12 cellular contexts compared by ENCODE assay signal in the genomic region with DNA sequence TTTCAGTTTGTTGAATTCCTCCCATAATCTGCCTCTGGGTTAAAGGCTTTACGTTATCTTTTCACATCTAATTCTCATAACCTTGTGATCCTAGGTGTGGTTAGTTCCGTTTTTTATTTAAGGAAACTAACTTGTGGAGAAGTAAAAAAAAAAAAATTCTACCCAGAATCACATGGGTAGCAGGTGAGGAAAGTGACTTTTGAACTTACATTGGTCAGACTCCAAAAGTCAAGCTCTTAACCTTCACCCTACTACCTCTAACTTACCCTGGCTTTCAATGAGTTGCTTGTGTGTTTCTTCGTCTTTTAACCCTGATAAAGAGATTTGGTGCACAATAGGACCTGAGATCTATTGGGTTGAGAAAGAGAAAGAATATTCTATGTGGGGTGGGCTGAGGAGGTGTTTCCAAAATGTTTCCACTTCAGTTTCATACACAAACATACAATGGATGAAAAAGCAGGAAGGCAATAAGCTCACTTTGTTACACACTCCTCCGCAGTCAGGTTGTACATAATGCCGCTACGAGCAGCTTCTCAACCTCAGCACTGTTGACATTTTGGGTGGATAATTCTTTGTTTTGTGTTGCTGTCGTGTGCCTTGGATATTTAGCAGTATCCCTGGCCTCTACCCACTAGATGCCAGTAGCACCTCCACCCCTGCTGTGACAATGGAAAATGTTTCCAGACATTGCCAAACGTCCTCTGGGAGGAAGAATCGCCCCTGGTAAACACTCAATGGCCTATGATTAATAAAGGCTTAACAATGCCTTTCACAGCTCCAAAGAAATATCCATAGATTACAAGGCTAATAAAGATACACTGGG.
DNase-seq lines count a peak whose midpoint lies in the region; ATAC-seq, FAIRE-seq and TF ChIP-seq lines count a peak whose summit lies in the region.
"Had no signal": no experiment of that assay in that cellular context is flagged by ENCODE, and none has a peak within 500 bp of the region (broad histone marks: within the 10 kb centered on the region; RNA-seq: fewer than 3 reads in every experiment).

No MANE protein-coding gene starts in this region.

- no peaks in the 10 kb centered on the region for H3K36me3 ChIP-seq in pancreas

- H3K4me3 ChIP-seq in epithelial cell of esophagus (ENCODE audit: low read length) (no peak overlapping the region), pancreas (no peak overlapping the region)

- DNase-seq in NCI-H2227 treated with DMSO at 0.1 percent for 48 hours (lab: John Stamatoyannopoulos, UW) (peak; percentile 39), epithelial cell of esophagus (ENCODE audit: low read depth) (peak; percentile 53), pancreas (peak in 1 of 6 donors; percentile 30), SW480 (ENCODE audit: low spot score) (no peak), nucleus accumbens (lab: John Stamatoyannopoulos, UW) (no peak)
- no peak for DNase-seq in stimulated activated CD4-positive, alpha-beta T cell treated with anti-CD3 and anti-CD28 coated beads, Interleukin-2, amount 100 ng/mL, for 24 hours
- DNase-seq: activated CD4-positive, alpha-beta memory T cell treated with anti-CD3 and anti-CD28 coated beads for 36 hours; DND-41; NCI-H1417; SHP77 treated with DMSO at 0.1 percent for 48 hours had no signal

- intact Hi-C loops in pancreas (cut with DNase I), result no loop called here

- peak; percentile 99 for FAIRE-seq in G401.6 (lab: Jason Lieb, UNC)
- peak; percentile 56 for FAIRE-seq in pancreas (lab: Jason Lieb, UNC)

- TF ChIP-seq CTCF in epithelial cell of esophagus (IDR thresholded peaks at IDR 0.05; ENCODE audit: insufficient read depth, low read depth, low read length, missing control alignments) (peak; percentile 6), pancreas (IDR thresholded peaks at IDR 0.05) (no peak)

- H3K4me1 ChIP-seq in pancreas, result peaks cover 5 to 22% (median 15%) of the 10 kb centered on the region in 3 donors

- ATAC-seq in pancreas (peak; percentile 66 to 85 (median 82)), GM18520 (IDR thresholded peaks at IDR 0.05; ENCODE audit: unreplicated experiment) (no peak)

- peak overlapping the region; percentile 13 to 85 (median 46) for H3K27ac ChIP-seq in pancreas

- no peaks in the 10 kb centered on the region for H3K27me3 ChIP-seq in pancreas

- no peaks in the 10 kb centered on the region for H3K9me3 ChIP-seq in pancreas

- 16 to 18% methylated on average over 9 of the region's 9 CpGs for WGBS in pancreas, 2 donors

Comparison
In these comparisons a context has a peak if more than half of its experiments do, and no peak if none do; other contexts are left out.
1. DNase-seq: peak in NCI-H2227 treated with DMSO at 0.1 percent for 48 hours (single experiment) and epithelial cell of esophagus (single experiment); none in SW480 (single experiment), stimulated activated CD4-positive, alpha-beta T cell treated with anti-CD3 and anti-CD28 coated beads, Interleukin-2, amount 100 ng/mL, for 24 hours (0 of 2) and nucleus accumbens (0 of 56).